In the genomic region with DNA sequence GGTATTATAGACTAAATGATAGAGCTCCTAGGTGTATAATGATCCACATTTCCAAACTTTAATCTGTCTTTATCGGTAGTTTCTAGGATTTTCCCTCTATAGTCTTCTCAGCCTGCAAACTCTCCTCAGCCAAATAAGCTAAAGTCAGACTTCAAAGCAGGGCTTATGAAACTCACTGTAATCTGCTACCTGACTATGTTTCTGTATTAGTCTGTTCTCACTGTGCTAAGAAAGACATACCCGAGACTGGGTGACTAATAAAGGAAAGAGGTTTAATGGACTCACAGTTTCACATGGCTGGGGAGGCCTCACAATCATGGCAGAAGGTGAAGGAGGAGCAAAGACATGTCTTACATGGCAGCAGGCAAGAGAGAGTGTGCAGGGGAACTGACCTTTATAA, we compare ENCODE assay signal across 28 cellular contexts.
"Had no signal": no experiment of that assay in that cellular context is flagged by ENCODE, and none has a peak within 500 bp of the region (broad histone marks: within the 10 kb centered on the region; RNA-seq: fewer than 3 reads in every experiment).

No MANE protein-coding gene starts in this region.

- H3K9me3 ChIP-seq: ovary, right lobe of liver, uterus had no signal

- H3K36me3 Mint-ChIP-seq: immature natural killer cell; mesothelial cell of epicardium; naive B cell; natural killer cell; neural progenitor cell; stimulated activated memory B cell treated with anti-CD40 and anti-IgM and Interleukin-4, amounts not matched to agents 10 μg/mL and 1 μg/mL and 100 μg/mL, for 72 hours; type B pancreatic cell had no signal

- H3K27me3 Mint-ChIP-seq: naive B cell; progenitor cell of endocrine pancreas; stimulated activated memory B cell treated with anti-CD40 and anti-IgM and Interleukin-4, amounts not matched to agents 10 μg/mL and 1 μg/mL and 100 μg/mL, for 72 hours; stimulated activated naive CD8-positive, alpha-beta T cell treated with anti-CD3 and anti-CD28 coated beads, Interleukin-15, amount 100 ng/mL, for 72 hours; type B pancreatic cell had no signal

- H3K27me3 ChIP-seq: left lung, neural progenitor cell, ovary, right atrium auricular region, right lobe of liver, tibial nerve, uterus had no signal

- DNase-seq: hypothalamus; immature natural killer cell; kidney; left colon; left lung; lower lobe of right lung; mesendoderm; naive B cell; natural killer cell; nephron progenitor cell; ovary; right lobe of liver; stimulated activated CD4-positive, alpha-beta T cell treated with anti-CD3 and anti-CD28 coated beads, Interleukin-1b, Interleukin-23, amount 100 ng/mL, for 48 hours; stimulated activated CD4-positive, alpha-beta T cell treated with anti-CD3 and anti-CD28 coated beads, Interleukin-2, amount 100 ng/mL, for 48 hours; stimulated activated CD4-positive, alpha-beta T cell treated with anti-CD3 and anti-CD28 coated beads, Interleukin-4, amount 100 ng/mL, for 4 hours; stimulated activated CD8-positive, alpha-beta memory T cell treated with anti-CD3 and anti-CD28 coated beads, Interleukin-4, amount 100 ng/mL, for 48 hours; stimulated activated naive CD4-positive, alpha-beta T cell treated with Interleukin-2 at 50 U/mL for 16 hours; stimulated activated naive CD8-positive, alpha-beta T cell treated with anti-CD3 and anti-CD28 coated beads, Interleukin-15, amount 100 ng/mL, for 72 hours; substantia nigra; uterus had no signal

- H3K4me2 ChIP-seq: neural progenitor cell, smooth muscle cell had no signal

- H2AFZ ChIP-seq: neural progenitor cell had no signal

- H3K27ac Mint-ChIP-seq: immature natural killer cell; mesothelial cell of epicardium; naive B cell; natural killer cell; nephron progenitor cell; neural progenitor cell; progenitor cell of endocrine pancreas; stimulated activated memory B cell treated with anti-CD40 and anti-IgM and Interleukin-4, amounts not matched to agents 10 μg/mL and 1 μg/mL and 100 μg/mL, for 72 hours; stimulated activated naive CD8-positive, alpha-beta T cell treated with anti-CD3 and anti-CD28 coated beads, Interleukin-15, amount 100 ng/mL, for 72 hours; type B pancreatic cell had no signal

- H3K4me1 ChIP-seq: left lung, lower lobe of right lung, neural progenitor cell, right atrium auricular region, right lobe of liver, tibial nerve, uterus had no signal

- H3K9ac ChIP-seq: neural progenitor cell had no signal

- ATAC-seq: left colon; left lung; lower lobe of right lung; natural killer cell; right lobe of liver; stimulated activated memory B cell treated with anti-CD40 and anti-IgM and Interleukin-4, amounts not matched to agents 10 μg/mL and 1 μg/mL and 100 μg/mL, for 72 hours; stimulated activated naive CD8-positive, alpha-beta T cell treated with anti-CD3 and anti-CD28 coated beads, Interleukin-15, amount 100 ng/mL, for 72 hours had no signal

- H3K4me3 ChIP-seq: left lung, lower lobe of right lung, neural progenitor cell, ovary, right atrium auricular region, right lobe of liver, smooth muscle cell, tibial nerve, uterus had no signal

- H3K9me3 Mint-ChIP-seq: type B pancreatic cell had no signal

- H3K36me3 ChIP-seq: left lung, lower lobe of right lung, neural progenitor cell, ovary, right atrium auricular region, right lobe of liver, tibial nerve, uterus had no signal

- H3K4me3 Mint-ChIP-seq: immature natural killer cell; mesothelial cell of epicardium; naive B cell; natural killer cell; nephron progenitor cell; neural progenitor cell; stimulated activated memory B cell treated with anti-CD40 and anti-IgM and Interleukin-4, amounts not matched to agents 10 μg/mL and 1 μg/mL and 100 μg/mL, for 72 hours; stimulated activated naive CD8-positive, alpha-beta T cell treated with anti-CD3 and anti-CD28 coated beads, Interleukin-15, amount 100 ng/mL, for 72 hours; type B pancreatic cell had no signal

- H3K4me1 Mint-ChIP-seq: immature natural killer cell; mesothelial cell of epicardium; naive B cell; natural killer cell; nephron progenitor cell; neural progenitor cell; stimulated activated memory B cell treated with anti-CD40 and anti-IgM and Interleukin-4, amounts not matched to agents 10 μg/mL and 1 μg/mL and 100 μg/mL, for 72 hours; stimulated activated naive CD8-positive, alpha-beta T cell treated with anti-CD3 and anti-CD28 coated beads, Interleukin-15, amount 100 ng/mL, for 72 hours had no signal

- H3K27ac ChIP-seq: left lung, lower lobe of right lung, neural progenitor cell, ovary, right atrium auricular region, right lobe of liver, tibial nerve, uterus had no signal
